Comparison of ENCODE assay signal across 2 cellular contexts in genomic region chr5:160744253-160745112, GRCh38.
A peak's percentile ranks its signal among the peaks of the same experiment; 100 is the strongest.
TF ChIP-seq lines count a peak whose summit lies in the region.

No MANE protein-coding gene starts in this region.

TF ChIP-seq in GM12878, 131 proteins besides CTCF, POLR2A, EP300 and RAD21 (continued from another document):
- TF ChIP-seq TAF1 (IDR thresholded peaks at IDR 0.05; ENCODE audit: borderline replicate concordance, low read depth, low read length) (no peak), BCLAF1 (IDR thresholded peaks at IDR 0.05) (no peak), SUPT20H (IDR thresholded peaks at IDR 0.05; ENCODE audit: borderline replicate concordance, control insufficient read depth, low read depth, low read length) (no peak), HDAC6 (IDR thresholded peaks at IDR 0.05; ENCODE audit: unreplicated experiment) (no peak), NFXL1 (IDR thresholded peaks at IDR 0.05; ENCODE audit: borderline replicate concordance) (no peak), TARDBP (IDR thresholded peaks at IDR 0.05; ENCODE audit: borderline replicate concordance) (no peak), TBL1XR1 (IDR thresholded peaks at IDR 0.05; ENCODE audit: low read depth, low read length) (no peak), YBX1 (IDR thresholded peaks at IDR 0.05) (no peak)
- TF ChIP-seq, protein P1, sequence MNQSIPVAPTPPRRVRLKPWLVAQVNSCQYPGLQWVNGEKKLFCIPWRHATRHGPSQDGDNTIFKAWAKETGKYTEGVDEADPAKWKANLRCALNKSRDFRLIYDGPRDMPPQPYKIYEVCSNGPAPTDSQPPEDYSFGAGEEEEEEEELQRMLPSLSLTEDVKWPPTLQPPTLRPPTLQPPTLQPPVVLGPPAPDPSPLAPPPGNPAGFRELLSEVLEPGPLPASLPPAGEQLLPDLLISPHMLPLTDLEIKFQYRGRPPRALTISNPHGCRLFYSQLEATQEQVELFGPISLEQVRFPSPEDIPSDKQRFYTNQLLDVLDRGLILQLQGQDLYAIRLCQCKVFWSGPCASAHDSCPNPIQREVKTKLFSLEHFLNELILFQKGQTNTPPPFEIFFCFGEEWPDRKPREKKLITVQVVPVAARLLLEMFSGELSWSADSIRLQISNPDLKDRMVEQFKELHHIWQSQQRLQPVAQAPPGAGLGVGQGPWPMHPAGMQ (IDR thresholded peaks at IDR 0.05; ENCODE audit: borderline replicate concordance): no peak

TF ChIP-seq in neural cell, 6 proteins besides CTCF, POLR2A, EP300 and RAD21:
- TF ChIP-seq, protein P2, sequence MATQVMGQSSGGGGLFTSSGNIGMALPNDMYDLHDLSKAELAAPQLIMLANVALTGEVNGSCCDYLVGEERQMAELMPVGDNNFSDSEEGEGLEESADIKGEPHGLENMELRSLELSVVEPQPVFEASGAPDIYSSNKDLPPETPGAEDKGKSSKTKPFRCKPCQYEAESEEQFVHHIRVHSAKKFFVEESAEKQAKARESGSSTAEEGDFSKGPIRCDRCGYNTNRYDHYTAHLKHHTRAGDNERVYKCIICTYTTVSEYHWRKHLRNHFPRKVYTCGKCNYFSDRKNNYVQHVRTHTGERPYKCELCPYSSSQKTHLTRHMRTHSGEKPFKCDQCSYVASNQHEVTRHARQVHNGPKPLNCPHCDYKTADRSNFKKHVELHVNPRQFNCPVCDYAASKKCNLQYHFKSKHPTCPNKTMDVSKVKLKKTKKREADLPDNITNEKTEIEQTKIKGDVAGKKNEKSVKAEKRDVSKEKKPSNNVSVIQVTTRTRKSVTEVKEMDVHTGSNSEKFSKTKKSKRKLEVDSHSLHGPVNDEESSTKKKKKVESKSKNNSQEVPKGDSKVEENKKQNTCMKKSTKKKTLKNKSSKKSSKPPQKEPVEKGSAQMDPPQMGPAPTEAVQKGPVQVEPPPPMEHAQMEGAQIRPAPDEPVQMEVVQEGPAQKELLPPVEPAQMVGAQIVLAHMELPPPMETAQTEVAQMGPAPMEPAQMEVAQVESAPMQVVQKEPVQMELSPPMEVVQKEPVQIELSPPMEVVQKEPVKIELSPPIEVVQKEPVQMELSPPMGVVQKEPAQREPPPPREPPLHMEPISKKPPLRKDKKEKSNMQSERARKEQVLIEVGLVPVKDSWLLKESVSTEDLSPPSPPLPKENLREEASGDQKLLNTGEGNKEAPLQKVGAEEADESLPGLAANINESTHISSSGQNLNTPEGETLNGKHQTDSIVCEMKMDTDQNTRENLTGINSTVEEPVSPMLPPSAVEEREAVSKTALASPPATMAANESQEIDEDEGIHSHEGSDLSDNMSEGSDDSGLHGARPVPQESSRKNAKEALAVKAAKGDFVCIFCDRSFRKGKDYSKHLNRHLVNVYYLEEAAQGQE (IDR thresholded peaks at IDR 0.05; ENCODE audit: borderline replicate concordance): peak; percentile 46
- TF ChIP-seq TAF1 (IDR thresholded peaks at IDR 0.05; ENCODE audit: low read depth) (no peak), MXI1 (conservative IDR thresholded peaks at IDR 0.05; ENCODE audit: poor library complexity, severe bottlenecking) (no peak), EZH2 (IDR thresholded peaks at IDR 0.05; ENCODE audit: borderline replicate concordance, insufficient read depth, low read length, poor library complexity, severe bottlenecking) (no peak), POLR2AphosphoS5 (IDR thresholded peaks at IDR 0.05) (peak; percentile 75)
TF ChIP-seq in neural cell: peak in this region for 2.
